Comparison of ENCODE assay signal across 1 cellular context in genomic region chr5:72847439-72847838, GRCh38.
TF ChIP-seq lines count a peak whose summit lies in the region.

No MANE protein-coding gene starts in this region.

TF ChIP-seq in HepG2, 621 proteins besides CTCF, POLR2A, EP300 and RAD21 (continued from another document):
- TF ChIP-seq, protein P1, sequence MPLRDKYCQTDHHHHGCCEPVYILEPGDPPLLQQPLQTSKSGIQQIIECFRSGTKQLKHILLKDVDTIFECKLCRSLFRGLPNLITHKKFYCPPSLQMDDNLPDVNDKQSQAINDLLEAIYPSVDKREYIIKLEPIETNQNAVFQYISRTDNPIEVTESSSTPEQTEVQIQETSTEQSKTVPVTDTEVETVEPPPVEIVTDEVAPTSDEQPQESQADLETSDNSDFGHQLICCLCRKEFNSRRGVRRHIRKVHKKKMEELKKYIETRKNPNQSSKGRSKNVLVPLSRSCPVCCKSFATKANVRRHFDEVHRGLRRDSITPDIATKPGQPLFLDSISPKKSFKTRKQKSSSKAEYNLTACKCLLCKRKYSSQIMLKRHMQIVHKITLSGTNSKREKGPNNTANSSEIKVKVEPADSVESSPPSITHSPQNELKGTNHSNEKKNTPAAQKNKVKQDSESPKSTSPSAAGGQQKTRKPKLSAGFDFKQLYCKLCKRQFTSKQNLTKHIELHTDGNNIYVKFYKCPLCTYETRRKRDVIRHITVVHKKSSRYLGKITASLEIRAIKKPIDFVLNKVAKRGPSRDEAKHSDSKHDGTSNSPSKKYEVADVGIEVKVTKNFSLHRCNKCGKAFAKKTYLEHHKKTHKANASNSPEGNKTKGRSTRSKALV (CRISPR knock-in tag; IDR thresholded peaks at IDR 0.05) = no peak
- TF ChIP-seq RORA (CRISPR knock-in tag; IDR thresholded peaks at IDR 0.05) = no peak
